Comparison of ENCODE assay signal across 25 cellular contexts in genomic region chr1:14896381-14897079, GRCh38.
DNase-seq lines count a peak whose midpoint lies in the region; ATAC-seq, FAIRE-seq and TF ChIP-seq lines count a peak whose summit lies in the region.
"Had no signal": no experiment of that assay in that cellular context is flagged by ENCODE, and none has a peak within 500 bp of the region (broad histone marks: within the 10 kb centered on the region; RNA-seq: fewer than 3 reads in every experiment).

No MANE protein-coding gene starts in this region.

- H3K27me3 ChIP-seq in K562 (ENCODE audit: control insufficient read depth in 2 of 2, insufficient read depth in 2 of 2, low read length in 2 of 2) (peaks cover 13 to 64% of the 10 kb centered on the region in 2 experiments), upper lobe of right lung (no peaks in the 10 kb centered on the region)

- CTCF ChIA-PET in K562 (lab: Yijun Ruan, JAX; ENCODE audit: low intra/inter-chr PET ratio), result interaction anchor here (0.6 kb wide), 1 partner anchor 10 kb away, joined by 3 read pairs; no protein-coding TSS in a partner anchor

- H3K9me3 ChIP-seq in K562 (replicated peaks; ENCODE audit: control insufficient read depth, insufficient read depth, low read depth, low read length), result no peaks in the 10 kb centered on the region
- no peaks in the 10 kb centered on the region for H3K9me3 ChIP-seq in upper lobe of right lung
- H3K9me3 ChIP-seq: neutrophil had no signal

- H3K9ac ChIP-seq in K562 (ENCODE audit: insufficient read depth in 1 of 2, low read depth in 2 of 2, low read length in 2 of 2), result no peak overlapping the region

- no peak overlapping the region for H3K4me3 ChIP-seq in K562
- no peak overlapping the region for H3K4me3 ChIP-seq in upper lobe of right lung
- H3K4me3 ChIP-seq: GM12878 had no signal

- no peak for TF ChIP-seq CTCF in K562 (IDR thresholded peaks at IDR 0.05 in 2 of 3, conservative IDR thresholded peaks at IDR 0.05 in 1 of 3; ENCODE audit: insufficient read depth in 2 of 3, low read depth in 1 of 3, low read length in 3 of 3)
- no peak for TF ChIP-seq CTCF in upper lobe of right lung (IDR thresholded peaks at IDR 0.05)

- no peaks in the 10 kb centered on the region for H3K9me1 ChIP-seq in K562 (ENCODE audit: control insufficient read depth, insufficient read depth, low read length)

- H3K36me3 ChIP-seq in K562 (ENCODE audit: control insufficient read depth, insufficient read depth, low read length), result no peaks in the 10 kb centered on the region
- no peaks in the 10 kb centered on the region for H3K36me3 ChIP-seq in upper lobe of right lung
- H3K36me3 ChIP-seq: neutrophil had no signal

- no peaks in the 10 kb centered on the region for H4K20me1 ChIP-seq in K562 (replicated peaks; ENCODE audit: control insufficient read depth, insufficient read depth, low read length)

- ATAC-seq in K562 (no peak), left cardiac atrium (no peak), HG03097 (IDR thresholded peaks at IDR 0.05; ENCODE audit: low FRiP score, unreplicated experiment) (no peak), upper lobe of right lung (no peak)
- ATAC-seq: activated CD4-positive, CD25-positive, alpha-beta regulatory T cell treated with anti-CD3 and anti-CD28 coated beads, Interleukin-2, amount 50 U/mL, for 24 hours; sciatic nerve; stimulated activated naive B cell treated with anti-CD40 and anti-IgM and Interleukin-4, amounts not matched to agents 10 μg/mL and 1 μg/mL and 100 μg/mL, for 72 hours had no signal

- DNase-seq in EH (ENCODE audit: low read depth) (peak; percentile 52), HTR-8/SVneo (ENCODE audit: insufficient read length, low spot score) (peak; percentile 44), K562 (ENCODE audit: extremely low read depth in 1 of 4, low spot score in 3 of 4) (no peak), glomerular visceral epithelial cell (ENCODE audit: extremely low spot score) (peak; percentile 32), left cardiac atrium (no peak), upper lobe of right lung (no peak)
- no peak for DNase-seq in activated naive CD4-positive, alpha-beta T cell (lab: John Stamatoyannopoulos, UW)
- DNase-seq: activated CD4-positive, alpha-beta memory T cell treated with anti-CD3 and anti-CD28 coated beads, Interleukin-2, amount 10 ng/mL, durations not matched to agents 7 days and 5 days; activated T-cell treated with anti-CD3 and anti-CD28 coated beads for 4 hours; Calu3; DMS79 treated with DMSO at 0.1 percent for 48 hours; GOT3; naive B cell; NCI-H146; NCI-H2107; stimulated activated CD4-positive, alpha-beta T cell treated with anti-CD3 and anti-CD28 coated beads, Interleukin-4, amount 100 ng/mL, for 4 hours; stimulated activated naive B cell treated with anti-CD40 and anti-IgM and Interleukin-4, amounts not matched to agents 10 μg/mL and 1 μg/mL and 100 μg/mL, for 72 hours had no signal

- POLR2A ChIA-PET in K562 (lab: Yijun Ruan, JAX), result interaction anchor here (0.5 to 3.6 kb wide), 10 partner anchors 8 to 141 kb away, joined by 3 to 17 read pairs (median 4); no protein-coding TSS in a partner anchor

- no peaks in the 10 kb centered on the region for H3K79me2 ChIP-seq in K562 (ENCODE audit: control insufficient read depth, insufficient read depth, low read length)

- no peak for TF ChIP-seq POLR2A in K562 (conservative IDR thresholded peaks at IDR 0.05)

- H3K4me1 ChIP-seq in K562 (replicated peaks in 1 of 2; ENCODE audit: control insufficient read depth in 2 of 2, insufficient read depth in 2 of 2, low read length in 2 of 2) (peaks cover 3 to 6% of the 10 kb centered on the region in 2 experiments; a peak in 2 of 5 replicates), upper lobe of right lung (no peaks in the 10 kb centered on the region)

- intact Hi-C loops in K562 (cut with micrococcal nuclease), result no loop called here
- intact Hi-C loops in left cardiac atrium (cut with DNase I), result no loop called here
- intact Hi-C loops in upper lobe of right lung (cut with DNase I), result no loop called here

- peak overlapping the region; percentile 37; the same call in 1 of the 2 replicates for H2AFZ ChIP-seq in K562 (ENCODE audit: low read depth, low read length)

- no peak for TF ChIP-seq RAD21 in K562 (CRISPR knock-in tag; conservative IDR thresholded peaks at IDR 0.05 in 1 of 2, IDR thresholded peaks at IDR 0.05 in 1 of 2)

- WGBS in K562 (ENCODE audit: insufficient coverage, low coverage, missing lambda C conversion rate), result 11% methylated on average over 3 of the region's 3 CpGs

- H3K27ac ChIP-seq in K562 (ENCODE audit: extremely low read depth, low read depth, low read length) (no peak overlapping the region), upper lobe of right lung (no peak overlapping the region)
- H3K27ac ChIP-seq: neutrophil, RWPE1 had no signal

- H3K4me2 ChIP-seq in K562 (ENCODE audit: insufficient read depth, low read length), result no peak overlapping the region

- TF ChIP-seq EP300 in K562 (IDR thresholded peaks at IDR 0.05; ENCODE audit: low read length), result no peak

- no TSS peak for BruUV-seq in K562 (replicated peaks; lab: Mats Ljungman, UMichigan)

- in situ Hi-C loops in K562 (cut with MboI), result no loop called here

- FAIRE-seq in HTR-8/SVneo (lab: Jason Lieb, UNC) (no peak), K562 (lab: Jason Lieb, UNC) (no peak)
- FAIRE-seq: frontal cortex, GM12878, TTC549 had no signal

TF ChIP-seq in K562, 482 proteins besides CTCF, POLR2A, EP300 and RAD21:
- TF ChIP-seq CBX1 (IDR thresholded peaks at IDR 0.05; ENCODE audit: low read depth) (0 out of 2 replicates have a peak, but pooled peaks have one; percentile 56), FUS (optimal IDR thresholded peaks at IDR 0.05; ENCODE audit: low read depth, low read length) (no peak), ADNP (tag; IDR thresholded peaks at IDR 0.05) (peak; percentile 47; the same call in 1 of the 2 replicates), ILF3 (IDR thresholded peaks at IDR 0.05; ENCODE audit: borderline replicate concordance) (no peak), JUND (IDR thresholded peaks at IDR 0.05; ENCODE audit: borderline replicate concordance, low read depth, low read length) (peak; percentile 45; the same call in 1 of the 2 replicates), JUND (tag; IDR thresholded peaks at IDR 0.05; ENCODE audit: borderline replicate concordance, low read depth, low read length) (no peak), CHD4 (IDR thresholded peaks at IDR 0.05; ENCODE audit: insufficient read depth, insufficient replicate concordance, low read depth, low read length, poor library complexity, severe bottlenecking) (peak; percentile 66), ZC3H8 (IDR thresholded peaks at IDR 0.05) (no peak), RBM25 (IDR thresholded peaks at IDR 0.05; ENCODE audit: low read depth, low read length, severe bottlenecking) (peak; percentile 87), SLC30A9 (CRISPR knock-in tag; IDR thresholded peaks at IDR 0.05) (no peak), FOSL1 (tag; conservative IDR thresholded peaks at IDR 0.05) (0 out of 2 replicates have a peak, but pooled peaks have one; percentile 35), SMARCA5 (IDR thresholded peaks at IDR 0.05) (peak; percentile 75; the same call in 1 of the 2 replicates), KDM1A (IDR thresholded peaks at IDR 0.05) (peak in 1 of 2 experiments; percentile 37; a peak in 1 of 4 replicates), HDAC2 (IDR thresholded peaks at IDR 0.05) (peak; percentile 82; the same call in 1 of the 2 replicates), CXXC5 (CRISPR knock-in tag; IDR thresholded peaks at IDR 0.05) (0 out of 2 replicates have a peak, but pooled peaks have one; percentile 18), RCOR1 (IDR thresholded peaks at IDR 0.05; ENCODE audit: borderline replicate concordance in 1 of 2, low read depth in 2 of 2, low read length in 2 of 2) (peak in 1 of 2 experiments; percentile 70; a peak in 2 of 4 replicates), BCOR (IDR thresholded peaks at IDR 0.05) (peak; percentile 78; the same call in 1 of the 2 replicates)

Comparison
In these comparisons a context has a peak if more than half of its experiments do, and no peak if none do; other contexts are left out.
1. DNase-seq: peak in EH (single experiment), HTR-8/SVneo (single experiment) and glomerular visceral epithelial cell (single experiment); none in K562 (0 of 4), left cardiac atrium (single experiment), activated naive CD4-positive, alpha-beta T cell (0 of 4) and upper lobe of right lung (single experiment).